In genomic region chr17:13490906-13491502, GRCh38 we compare ENCODE assay signal across 4 cellular contexts.
TF ChIP-seq lines count a peak whose summit lies in the region.

No MANE protein-coding gene starts in this region.

TF ChIP-seq in SK-N-SH, 30 proteins besides CTCF, POLR2A, EP300 and RAD21 (continues in another document):
- TF ChIP-seq ZBTB33 (IDR thresholded peaks at IDR 0.05; ENCODE audit: borderline replicate concordance, low read depth) (no peak), USF2 (IDR thresholded peaks at IDR 0.05; ENCODE audit: borderline replicate concordance, low read depth, low read length) (no peak), TAF1 (IDR thresholded peaks at IDR 0.05; ENCODE audit: borderline replicate concordance, low read depth, low read length) (no peak), TEAD4 (IDR thresholded peaks at IDR 0.05; ENCODE audit: borderline replicate concordance, insufficient read depth) (no peak), POLR2AphosphoS5 (IDR thresholded peaks at IDR 0.05; ENCODE audit: low read depth, low read length) (no peak), RFX5 (IDR thresholded peaks at IDR 0.05; ENCODE audit: low read length) (no peak), NFIC (IDR thresholded peaks at IDR 0.05; ENCODE audit: borderline replicate concordance) (no peak), ELF1 (IDR thresholded peaks at IDR 0.05) (no peak), PBX3 (IDR thresholded peaks at IDR 0.05) (no peak), YY1 (IDR thresholded peaks at IDR 0.05; ENCODE audit: low read depth) (no peak), MEF2A (IDR thresholded peaks at IDR 0.05; ENCODE audit: borderline replicate concordance, low read depth) (no peak)

TF ChIP-seq in SK-N-SH treated with all-trans-retinoic acid at 6 μM for 48 hours, 23 proteins besides CTCF, POLR2A, EP300 and RAD21 (continued from another document):
- TF ChIP-seq CSRNP3 (CRISPR knock-in tag; IDR thresholded peaks at IDR 0.05), result no peak
- no peak for TF ChIP-seq ZFP3 (CRISPR knock-in tag; IDR thresholded peaks at IDR 0.05)
- no peak for TF ChIP-seq CREB5 (CRISPR knock-in tag; IDR thresholded peaks at IDR 0.05; ENCODE audit: low read depth)
- no peak for TF ChIP-seq GLIS3 (CRISPR knock-in tag; IDR thresholded peaks at IDR 0.05)
- TF ChIP-seq ZNF565 (CRISPR knock-in tag; conservative IDR thresholded peaks at IDR 0.05; ENCODE audit: low read depth), result no peak
- no peak for TF ChIP-seq ZNF8 (CRISPR knock-in tag; IDR thresholded peaks at IDR 0.05)
- TF ChIP-seq PATZ1 (CRISPR knock-in tag; IDR thresholded peaks at IDR 0.05; ENCODE audit: borderline replicate concordance), result no peak
- TF ChIP-seq ZC3H10 (CRISPR knock-in tag; IDR thresholded peaks at IDR 0.05), result no peak
TF ChIP-seq in SK-N-SH treated with all-trans-retinoic acid at 6 μM for 48 hours: peak in this region for 0.

TF ChIP-seq in K562, 482 proteins besides CTCF, POLR2A, EP300 and RAD21 (continued from another document):
- TF ChIP-seq MLLT1 (IDR thresholded peaks at IDR 0.05), result peak in 1 of 2 experiments; percentile 93; a peak in 2 of 4 replicates
- TF ChIP-seq ZMIZ1 (IDR thresholded peaks at IDR 0.05; ENCODE audit: low read depth in 2 of 2, low read length in 2 of 2), result 0 out of 4 replicates have a peak, but pooled peaks of 1 of the 2 experiments have one; percentile 33
- 0 out of 2 replicates have a peak, but pooled peaks have one; percentile 14 for TF ChIP-seq HMBOX1 (IDR thresholded peaks at IDR 0.05)
- no peak for TF ChIP-seq ESRRA (IDR thresholded peaks at IDR 0.05; ENCODE audit: borderline replicate concordance, low read depth)
- peak; percentile 69 for TF ChIP-seq NFE2 (IDR thresholded peaks at IDR 0.05; ENCODE audit: low read depth)
- TF ChIP-seq MAFG (tag; conservative IDR thresholded peaks at IDR 0.05), result peak; percentile 58; the same call in 1 of the 2 replicates
- TF ChIP-seq ZNF184 (CRISPR knock-in tag; IDR thresholded peaks at IDR 0.05), result no peak
- TF ChIP-seq C11orf30 (IDR thresholded peaks at IDR 0.05; ENCODE audit: low read depth), result peak; percentile 51; the same call in 1 of the 2 replicates
- peak; percentile 97 for TF ChIP-seq ZBTB17 (CRISPR knock-in tag; IDR thresholded peaks at IDR 0.05)

TF ChIP-seq in HEK293T, 16 proteins besides CTCF, POLR2A, EP300 and RAD21 (continued from another document):
- TF ChIP-seq LEF1 (IDR thresholded peaks at IDR 0.05; ENCODE audit: borderline replicate concordance) (no peak), FOXM1 (IDR thresholded peaks at IDR 0.05; ENCODE audit: borderline replicate concordance) (no peak), HDGF (IDR thresholded peaks at IDR 0.05; ENCODE audit: borderline replicate concordance) (no peak), TARDBP (IDR thresholded peaks at IDR 0.05) (no peak), NFRKB (IDR thresholded peaks at IDR 0.05) (no peak), FOXK2 (IDR thresholded peaks at IDR 0.05) (no peak), ZNF384 (IDR thresholded peaks at IDR 0.05) (no peak), SP1 (IDR thresholded peaks at IDR 0.05) (no peak), ARNT (IDR thresholded peaks at IDR 0.05) (no peak), BHLHE40 (IDR thresholded peaks at IDR 0.05; ENCODE audit: borderline replicate concordance) (no peak), PKNOX1 (IDR thresholded peaks at IDR 0.05) (no peak)
TF ChIP-seq in HEK293T: peak in this region for 0.
